17 cellular contexts compared by ENCODE assay signal in genomic region chr11:19193916-19194315, GRCh38. TPM values are rescaled to one million over a fixed set of nuclear protein-coding genes. Genes with fewer than 3 reads are reported as not detected.
DNase-seq lines count a peak whose midpoint lies in the region; ATAC-seq and TF ChIP-seq lines count a peak whose summit lies in the region.
"Had no signal": no experiment of that assay in that cellular context is flagged by ENCODE, and none has a peak within 500 bp of the region (broad histone marks: within the 10 kb centered on the region; RNA-seq: fewer than 3 reads in every experiment).

No MANE protein-coding gene starts in this region.

- H4K20me1 ChIP-seq in Loucy (ENCODE audit: insufficient read depth, low read length, poor library complexity, severe bottlenecking), result no peaks in the 10 kb centered on the region

- no peak overlapping the region for H3K4me3 Mint-ChIP-seq in nephron
- H3K4me3 Mint-ChIP-seq: CD8-positive, alpha-beta memory T cell had no signal

- no peak overlapping the region for H3K4me3 ChIP-seq in Loucy (ENCODE audit: low read length, poor library complexity, severe bottlenecking)
- H3K4me3 ChIP-seq: K562 had no signal

- no peak for ATAC-seq in HG03039 (IDR thresholded peaks at IDR 0.05; ENCODE audit: unreplicated experiment)
- ATAC-seq: K562 had no signal

- H3K4me1 ChIP-seq in Loucy (ENCODE audit: insufficient read depth, low read length, poor library complexity, severe bottlenecking), result peaks cover 18% of the 10 kb centered on the region

- H3K9me3 ChIP-seq in Loucy (ENCODE audit: insufficient read depth, low read depth, low read length), result no peaks in the 10 kb centered on the region

- H3K27me3 Mint-ChIP-seq in nephron (ENCODE audit: low read depth), result peaks cover 5% of the 10 kb centered on the region

- H3K9me2 ChIP-seq in Loucy (replicated peaks; ENCODE audit: low read depth, low read length), result no peaks in the 10 kb centered on the region

- peaks cover 1% of the 10 kb centered on the region for H3F3A ChIP-seq in Loucy (ENCODE audit: low read depth)

- peak overlapping the region; percentile 53 for H3K9ac ChIP-seq in Loucy (ENCODE audit: low read depth, low read length, poor library complexity, severe bottlenecking)

- H3K4me2 ChIP-seq in Loucy (ENCODE audit: low read depth, low read length, poor library complexity, severe bottlenecking), result peak overlapping the region; percentile 21

- H3K36me3 Mint-ChIP-seq in nephron (ENCODE audit: low read depth), result no peaks in the 10 kb centered on the region

- TF ChIP-seq CTCF in Loucy (conservative IDR thresholded peaks at IDR 0.05; ENCODE audit: low read length), result no peak
- no peak for TF ChIP-seq CTCF in nephron (IDR thresholded peaks at IDR 0.05; ENCODE audit: unreplicated experiment in 3 of 3)

- peak overlapping the region in 2 of 3 experiments; percentile 52 to 63 for H3K27ac Mint-ChIP-seq in nephron
- H3K27ac Mint-ChIP-seq: CD8-positive, alpha-beta memory T cell had no signal

- H3K4me1 Mint-ChIP-seq in nephron, result peaks cover 26% of the 10 kb centered on the region
- H3K4me1 Mint-ChIP-seq: CD8-positive, alpha-beta memory T cell had no signal

- no peaks in the 10 kb centered on the region for H3K36me3 ChIP-seq in Loucy (ENCODE audit: insufficient read depth, low read length)

- no peaks in the 10 kb centered on the region for H3K9me3 Mint-ChIP-seq in nephron
- H3K9me3 Mint-ChIP-seq: CD8-positive, alpha-beta memory T cell had no signal

- H3K79me2 ChIP-seq in Loucy (ENCODE audit: insufficient read depth, low read length), result no peaks in the 10 kb centered on the region

- peak; percentile 16 for DNase-seq in AG08396 (ENCODE audit: low spot score)
- peak; percentile 23 for DNase-seq in dermis blood vessel endothelial cell
- no peak for DNase-seq in T-helper 9 cell
- DNase-seq in putamen (ENCODE audit: low spot score), result no peak
- DNase-seq: C1 segment of cervical spinal cord; CD8-positive, alpha-beta memory T cell; DMS53; EL; NCI-H1417 treated with DMSO at 0.1 percent for 48 hours; NCI-H187 treated with DMSO at 0.1 percent for 48 hours; NCI-H526 had no signal

- H2AFZ ChIP-seq in Loucy (ENCODE audit: low read length), result peak overlapping the region; percentile 74; the same call in 1 of the 2 replicates

- no peaks in the 10 kb centered on the region for H3K27me3 ChIP-seq in Loucy (ENCODE audit: insufficient read depth, low read length, poor library complexity, severe bottlenecking)

RNA-seq across cellular contexts. Expression of gene CSRP3, which starts 7.9 kb away (rescaled TPM):
- not detected in 2 replicates for total RNA-seq in dermis blood vessel endothelial cell
- total RNA-seq: CD8-positive, alpha-beta memory T cell; H1; SK-MEL-5 had no signal

RNA-seq across cellular contexts. Expression of gene E2F8, which starts 46.8 kb away (rescaled TPM):
- 1.0 and 3.4 TPM in 2 replicates for total RNA-seq in dermis blood vessel endothelial cell

Comparison
In these comparisons a context has a peak if more than half of its experiments do, and no peak if none do; other contexts are left out.
1. DNase-seq: peak in AG08396 (single experiment) and dermis blood vessel endothelial cell (single experiment); none in T-helper 9 cell (single experiment) and putamen (single experiment).